Comparison of ENCODE assay signal across 11 cellular contexts in the genomic region with DNA sequence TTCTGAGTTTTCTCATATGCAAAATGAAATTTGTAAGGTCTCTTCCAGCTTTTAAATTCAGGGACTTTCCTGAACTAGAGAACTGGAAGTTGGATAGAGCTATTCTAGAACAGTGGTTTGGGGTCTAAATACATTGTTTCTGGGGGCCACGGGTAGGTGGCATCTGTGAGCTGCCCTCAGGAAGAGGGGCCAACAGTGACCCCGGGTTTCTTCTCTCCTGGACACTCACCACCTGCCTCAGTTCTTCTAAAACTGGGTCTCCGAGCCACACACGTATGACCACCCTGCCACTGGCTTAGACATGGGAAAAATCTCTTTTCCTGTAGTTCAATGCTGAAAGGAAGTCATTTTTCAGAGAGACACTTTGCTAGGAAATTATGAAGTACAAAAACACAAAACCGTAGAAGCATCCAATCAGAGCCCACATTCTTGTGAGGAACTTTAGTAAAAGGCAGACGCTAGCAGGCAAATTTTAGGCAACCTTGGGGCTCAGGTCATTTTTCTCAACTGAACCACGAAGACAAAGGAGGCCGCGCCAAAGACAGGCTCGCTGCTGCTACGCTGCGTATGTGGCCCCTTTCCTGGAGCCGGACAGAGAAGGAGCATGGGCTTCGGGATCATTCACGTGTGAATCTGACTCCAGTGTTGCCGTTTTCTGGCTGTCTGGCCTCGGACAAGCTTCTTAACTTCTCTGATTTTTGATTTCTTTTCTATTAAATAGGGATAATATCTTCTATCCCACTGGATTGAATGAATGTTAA. TPM values are rescaled to one million over a fixed set of nuclear protein-coding genes. Genes with fewer than 3 reads are reported as not detected.
DNase-seq lines count a peak whose midpoint lies in the region; ATAC-seq, FAIRE-seq and TF ChIP-seq lines count a peak whose summit lies in the region.
"Had no signal": no experiment of that assay in that cellular context is flagged by ENCODE, and none has a peak within 500 bp of the region (broad histone marks: within the 10 kb centered on the region; RNA-seq: fewer than 3 reads in every experiment).

No MANE protein-coding gene starts in this region.

- H3K27me3 Mint-ChIP-seq in CD8-positive, alpha-beta T cell (ENCODE audit: low read depth) = peaks cover 28% of the 10 kb centered on the region

- TF ChIP-seq CTCF in CD8-positive, alpha-beta T cell (IDR thresholded peaks at IDR 0.05) = no peak
- TF ChIP-seq CTCF in kidney (IDR thresholded peaks at IDR 0.05; ENCODE audit: borderline replicate concordance, extremely low read depth, insufficient read depth) (no peak), gastrocnemius medialis (IDR thresholded peaks at IDR 0.05 in 4 of 5, conservative IDR thresholded peaks at IDR 0.05 in 1 of 5) (no peak)

- H3K27ac Mint-ChIP-seq in CD8-positive, alpha-beta T cell = no peak overlapping the region

- no peak overlapping the region for H3K27ac ChIP-seq in CD8-positive, alpha-beta T cell (ENCODE audit: low read depth, low read length)
- H3K27ac ChIP-seq in SK-N-MC (peak overlapping the region; percentile 63), kidney (ENCODE audit: low read depth in 2 of 2, low read length in 2 of 2) (peak overlapping the region; percentile 45 to 72), gastrocnemius medialis (peak overlapping the region; percentile 53 to 63 (median 58))
- H3K27ac ChIP-seq: C4-2B had no signal

- FAIRE-seq in kidney (lab: Jason Lieb, UNC) = no peak

- no peak for DNase-seq in CD8-positive, alpha-beta T cell
- DNase-seq in SK-N-MC (ENCODE audit: low read depth, low spot score) = no peak
- DNase-seq in kidney = no peak
- DNase-seq in gastrocnemius medialis = no peak
- DNase-seq in EL = no peak
- DNase-seq in pons (ENCODE audit: low spot score) = no peak
- DNase-seq in KBM-7 = no peak

- no peaks in the 10 kb centered on the region for H3K9me3 Mint-ChIP-seq in CD8-positive, alpha-beta T cell

- POLR2A ChIA-PET in CD8-positive, alpha-beta T cell (lab: Charles Lee) = no interaction called here

- peak overlapping the region; percentile 66 for H3K4me3 Mint-ChIP-seq in CD8-positive, alpha-beta T cell

- intact Hi-C loops in CD8-positive, alpha-beta T cell (cut with DNase I, micrococcal nuclease) = no loop called here
- intact Hi-C loops in kidney (cut with DNase I) (no loop called here), gastrocnemius medialis (cut with DNase I; ENCODE audit: low total_unique reads) (no loop called here)

- H3K9me3 ChIP-seq in CD8-positive, alpha-beta T cell (ENCODE audit: low read length) = no peaks in the 10 kb centered on the region
- H3K9me3 ChIP-seq in SK-N-MC (ENCODE audit: low read depth, low read length) (no peaks in the 10 kb centered on the region), kidney (ENCODE audit: control insufficient read depth in 1 of 2, low read length in 2 of 2) (no peaks in the 10 kb centered on the region), gastrocnemius medialis (no peaks in the 10 kb centered on the region)

- TF ChIP-seq POLR2A in gastrocnemius medialis (IDR thresholded peaks at IDR 0.05) = no peak

- H3K36me3 Mint-ChIP-seq in CD8-positive, alpha-beta T cell = no peaks in the 10 kb centered on the region

- H3K4me3 ChIP-seq in CD8-positive, alpha-beta T cell (ENCODE audit: low read depth, low read length) = no peak overlapping the region
- H3K4me3 ChIP-seq in SK-N-MC (peak overlapping the region; percentile 71), kidney (ENCODE audit: low read length in 2 of 2) (peak overlapping the region in 1 of 2 donors; percentile 11), gastrocnemius medialis (peak overlapping the region in 1 of 4 donors; percentile 57)
- H3K4me3 ChIP-seq: cardiac muscle cell, lung had no signal

- H3K4me1 Mint-ChIP-seq in CD8-positive, alpha-beta T cell (ENCODE audit: low read depth) = peaks cover 12% of the 10 kb centered on the region

- in situ Hi-C loops in gastrocnemius medialis (cut with MboI; ENCODE audit: low sequenced_read_pairs in 4 of 4) (no loop called here), KBM-7 (cut with MboI; ENCODE audit: low pct_unique_long_range_greater_than_20kb, low sequenced_read_pairs) (no loop called here)

- CTCF ChIA-PET in CD8-positive, alpha-beta T cell (lab: Charles Lee) = no interaction called here

- H3K9ac ChIP-seq in SK-N-MC (ENCODE audit: insufficient read length) (peak overlapping the region; percentile 62), kidney (ENCODE audit: low read length in 2 of 2) (no peak overlapping the region)

- no peaks in the 10 kb centered on the region for H3K36me3 ChIP-seq in CD8-positive, alpha-beta T cell (ENCODE audit: insufficient read depth, low read length)
- no peaks in the 10 kb centered on the region for H3K36me3 ChIP-seq in SK-N-MC (ENCODE audit: insufficient read depth, low read length)
- no peaks in the 10 kb centered on the region for H3K36me3 ChIP-seq in kidney (ENCODE audit: control insufficient read depth in 1 of 2, insufficient read depth in 2 of 2, low read length in 2 of 2)
- no peaks in the 10 kb centered on the region for H3K36me3 ChIP-seq in gastrocnemius medialis
- H3K36me3 ChIP-seq: cardiac muscle cell had no signal

- no peaks in the 10 kb centered on the region for H3K27me3 ChIP-seq in CD8-positive, alpha-beta T cell (ENCODE audit: insufficient read depth, low read length)
- H3K27me3 ChIP-seq in gastrocnemius medialis = no peaks in the 10 kb centered on the region
- H3K27me3 ChIP-seq: cardiac muscle cell had no signal

- H3K4me1 ChIP-seq in CD8-positive, alpha-beta T cell (ENCODE audit: insufficient read depth, low read length) = no peaks in the 10 kb centered on the region
- H3K4me1 ChIP-seq in kidney (ENCODE audit: control insufficient read depth in 1 of 2, insufficient read depth in 1 of 2, low read depth in 1 of 2, low read length in 2 of 2) (peaks cover 4 to 6% of the 10 kb centered on the region in 2 donors), gastrocnemius medialis (peaks cover 25 to 31% of the 10 kb centered on the region in 2 donors)

- ATAC-seq in CD8-positive, alpha-beta T cell = no peak
- no peak for ATAC-seq in gastrocnemius medialis
- no peak for ATAC-seq in HG02970 (IDR thresholded peaks at IDR 0.05; ENCODE audit: low FRiP score, unreplicated experiment)

RNA-seq across cellular contexts. Expression of a gene that starts 50.5 kb away (rescaled TPM):
- total RNA-seq in CD8-positive, alpha-beta T cell = not detected
- 8.1 TPM for total RNA-seq in kidney
- 0.22 TPM for polyA plus RNA-seq in kidney (ENCODE audit: insufficient read depth, low read depth, low replicate concordance)
- total RNA-seq in gastrocnemius medialis = 1 to 10 TPM; 2.0 to 5.8 (median 3.0) TPM
- total RNA-seq: cardiac muscle cell had no signal
- polyA plus RNA-seq: cardiac muscle cell had no signal
